In genomic region chr15:32536507-32537172, GRCh38 we compare ENCODE assay signal across 8 cellular contexts. TPM values are rescaled to one million over a fixed set of nuclear protein-coding genes. Genes with fewer than 3 reads are reported as not detected.
DNase-seq lines count a peak whose midpoint lies in the region; ATAC-seq and TF ChIP-seq lines count a peak whose summit lies in the region.
"Not testable (repeated sequence)": the region's sequence is repeated elsewhere in the genome, so short reads cannot be mapped to it uniquely, and the experiment has no call there.

No MANE protein-coding gene starts in this region.

- H3K27ac ChIP-seq in SJSA1; fibroblast of lung (ENCODE audit: insufficient read depth, low read length): not testable (repeated sequence)

- DNase-seq in AG09309 (ENCODE audit: low read depth); fibroblast of lung (ENCODE audit: low read depth in 2 of 2): not testable (repeated sequence)
- DNase-seq in SJSA1 (ENCODE audit: low read depth in 1 of 2, low spot score in 2 of 2) (peak; percentile 39 to 44), mucosa of descending colon (peak; percentile 44 to 80 (median 77))
- peak; percentile 16 for DNase-seq in activated effector memory CD4-positive, alpha-beta T cell treated with Interleukin-2 at 50 U/mL for 16 hours
- peak; percentile 13 to 19 for DNase-seq in stimulated activated CD4-positive, alpha-beta T cell treated with anti-CD3 and anti-CD28 coated beads, Interleukin-2, amount 100 ng/mL, for 48 hours

- H4K20me1 ChIP-seq in fibroblast of lung (ENCODE audit: control insufficient read depth, extremely low read depth, insufficient read depth, low read length), result not testable (repeated sequence)

- not testable (repeated sequence) for TF ChIP-seq CTCF in AG09309 (IDR thresholded peaks at IDR 0.05; ENCODE audit: control insufficient read depth, insufficient read depth, low read depth, low read length, missing control alignments); fibroblast of lung (conservative IDR thresholded peaks at IDR 0.05 in 1 of 2, IDR thresholded peaks at IDR 0.05 in 1 of 2; ENCODE audit: low read depth in 1 of 2, low read length in 2 of 2); mucosa of descending colon (IDR thresholded peaks at IDR 0.05)

- H3K79me2 ChIP-seq in fibroblast of lung (ENCODE audit: control insufficient read depth, insufficient read depth, low read length), result not testable (repeated sequence)

- H3K4me1 ChIP-seq in SJSA1 (replicated peaks); fibroblast of lung (ENCODE audit: control insufficient read depth, extremely low read depth, insufficient read depth, low read length); mucosa of descending colon (ENCODE audit: low read depth): not testable (repeated sequence)

- not testable (repeated sequence) for H3K36me3 ChIP-seq in SJSA1; fibroblast of lung (ENCODE audit: control insufficient read depth, insufficient read depth, low read length); mucosa of descending colon (ENCODE audit: low read depth)

- H3K4me3 ChIP-seq in AG09309 (ENCODE audit: control insufficient read depth, low read depth, low read length), result peak overlapping the region; percentile 32
- not testable (repeated sequence) for H3K4me3 ChIP-seq in SJSA1, mucosa of descending colon
- peak overlapping the region in 3 of 4 experiments; percentile 34 to 60 (median 55) for H3K4me3 ChIP-seq in fibroblast of lung (replicated peaks in 1 of 4; ENCODE audit: control extremely low read depth in 1 of 4, insufficient read depth in 1 of 4, low read depth in 3 of 4, low read length in 4 of 4)

- peak overlapping the region; percentile 53 for H3K9ac ChIP-seq in fibroblast of lung (ENCODE audit: insufficient read depth, low read length)

- not testable (repeated sequence) for H3K4me2 ChIP-seq in fibroblast of lung (ENCODE audit: extremely low read depth, insufficient read depth, low read length)

- not testable (repeated sequence) for H3K9me3 ChIP-seq in SJSA1 (replicated peaks); fibroblast of lung (ENCODE audit: control insufficient read depth, insufficient read depth, low read depth, low read length); mucosa of descending colon

- peak overlapping the region; percentile 41 for H2AFZ ChIP-seq in fibroblast of lung (ENCODE audit: low read length)

- H3K27me3 ChIP-seq in SJSA1 (replicated peaks); fibroblast of lung (ENCODE audit: control insufficient read depth, insufficient read depth, low read length): not testable (repeated sequence)

- ATAC-seq in GM19395 (IDR thresholded peaks at IDR 0.05; ENCODE audit: unreplicated experiment), result peak; percentile 80
- ATAC-seq in HG03097 (IDR thresholded peaks at IDR 0.05; ENCODE audit: low FRiP score, unreplicated experiment), result peak; percentile 92
- ATAC-seq in mucosa of descending colon, result peak; percentile 100

- intact Hi-C loops in mucosa of descending colon (cut with DNase I, micrococcal nuclease), result not testable (repeated sequence)

RNA-seq across cellular contexts. Expression of gene GOLGA8N, which starts 56.6 kb away (rescaled TPM):
- 1.9 and 2.5 TPM in 2 replicates for total RNA-seq in SJSA1 (2014; rRNA removed; shearing (Covaris generic))
- total RNA-seq in fibroblast of lung (3.6 TPM in 2 replicates), mucosa of descending colon (10 to 100 TPM in 1 of 3 donors, 1 to 10 TPM in 2; 3.7 to 10.5 (median 8.8) TPM)
- 0.54 and 1.7 TPM in 2 replicates for polyA plus RNA-seq in fibroblast of lung
- polyA plus RNA-seq in fibroblast of lung (2012), result 0.86 and 2.2 TPM in 2 replicates
- 0.48 and 1.8 TPM in 2 replicates for polyA minus RNA-seq in fibroblast of lung (ENCODE audit: low replicate concordance)
